ENCODE assay signal across 8 cellular contexts in the genomic region with DNA sequence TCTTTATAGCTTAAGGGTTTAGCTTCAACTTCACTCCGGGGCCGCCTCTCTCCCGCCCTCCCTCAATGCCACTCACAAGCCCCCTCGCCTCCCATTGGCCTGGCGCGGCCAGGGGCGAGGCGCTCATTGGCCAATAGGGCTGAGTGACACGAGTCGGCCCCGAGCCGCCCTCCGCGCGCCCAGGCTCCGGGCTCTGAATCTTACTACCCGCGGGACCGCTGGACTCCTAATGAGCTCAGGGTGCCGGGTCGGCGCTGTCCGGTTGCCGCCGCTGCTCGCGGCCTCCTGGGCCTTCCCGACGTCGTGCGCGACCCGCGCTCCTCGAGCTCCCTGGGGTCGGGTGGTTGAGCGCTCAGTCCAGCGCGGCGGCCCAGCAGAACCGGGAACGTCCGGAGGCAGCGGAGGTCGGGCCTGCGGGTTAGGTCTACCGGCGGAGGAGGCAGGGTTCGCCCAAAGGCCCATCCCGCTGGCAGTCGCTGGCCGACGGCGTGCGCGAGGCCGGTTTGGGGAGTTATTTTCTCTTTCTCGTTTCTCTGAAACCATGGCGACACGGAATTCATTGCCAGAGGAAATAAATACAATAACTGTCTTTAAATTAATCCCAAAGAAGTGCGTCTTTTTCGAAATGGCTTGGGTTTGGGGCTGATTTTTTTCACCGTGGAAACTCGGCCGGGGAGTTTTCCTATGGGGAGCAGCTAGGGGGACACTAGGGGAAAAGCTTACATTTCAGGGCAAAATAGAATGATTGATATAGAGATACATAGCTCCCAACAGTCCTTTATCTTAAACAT. TPM values are rescaled to one million over a fixed set of nuclear protein-coding genes. Genes with fewer than 3 reads are reported as not detected.
DNase-seq lines count a peak whose midpoint lies in the region; ATAC-seq and TF ChIP-seq lines count a peak whose summit lies in the region.

Gene SIM1 (minus strand): TSS at position 12 of the 791 bp plus-strand sequence. CDS start 1,453 bp downstream, outside the sequence.

- H3K36me3 ChIP-seq in iPS-15b (ENCODE audit: control insufficient read depth, insufficient read depth, low read length): no peaks in the 10 kb centered on the region

- H3K9ac ChIP-seq in iPS-15b (ENCODE audit: low read depth, low read length): no peak within 1 kb of the TSS

- H3K4me3 Mint-ChIP-seq in activated naive CD8-positive, alpha-beta T cell treated with anti-CD3 and anti-CD28 coated beads, Interleukin-2, amount 10 ng/mL, durations not matched to agents 7 days and 5 days: peak within 1 kb of the TSS; percentile 22
- H3K4me3 Mint-ChIP-seq in stimulated activated effector memory CD8-positive, alpha-beta T cell treated with anti-CD3 and anti-CD28 coated beads, Interleukin-12 subunit alpha, Interleukin-12 subunit beta, amount 100 ng/mL, for 72 hours: peak within 1 kb of the TSS; percentile 17

- TF ChIP-seq CTCF in AG10803 (conservative IDR thresholded peaks at IDR 0.05; ENCODE audit: low read length): peak; percentile 19

- ATAC-seq in GM18907 (IDR thresholded peaks at IDR 0.05; ENCODE audit: unreplicated experiment) (peak; percentile 86), HG03565 (IDR thresholded peaks at IDR 0.05; ENCODE audit: unreplicated experiment) (no peak)
- no peak for ATAC-seq in activated naive CD8-positive, alpha-beta T cell treated with anti-CD3 and anti-CD28 coated beads, Interleukin-2, amount 10 ng/mL, durations not matched to agents 7 days and 5 days (ENCODE audit: low read depth)
- ATAC-seq in stimulated activated effector memory CD8-positive, alpha-beta T cell treated with anti-CD3 and anti-CD28 coated beads, Interleukin-12 subunit alpha, Interleukin-12 subunit beta, amount 100 ng/mL, for 72 hours: peak; percentile 58

- H3K9me3 ChIP-seq in iPS-15b (ENCODE audit: control insufficient read depth, insufficient read depth, low read length): no peaks in the 10 kb centered on the region

- peaks cover 92% of the 10 kb centered on the region for H3K27me3 Mint-ChIP-seq in activated naive CD8-positive, alpha-beta T cell treated with anti-CD3 and anti-CD28 coated beads, Interleukin-2, amount 10 ng/mL, durations not matched to agents 7 days and 5 days

- peak within 1 kb of the TSS; percentile 48 for H3K27ac Mint-ChIP-seq in activated naive CD8-positive, alpha-beta T cell treated with anti-CD3 and anti-CD28 coated beads, Interleukin-2, amount 10 ng/mL, durations not matched to agents 7 days and 5 days
- H3K27ac Mint-ChIP-seq in stimulated activated effector memory CD8-positive, alpha-beta T cell treated with anti-CD3 and anti-CD28 coated beads, Interleukin-12 subunit alpha, Interleukin-12 subunit beta, amount 100 ng/mL, for 72 hours: no peak within 1 kb of the TSS

- DNase-seq in AG10803 (ENCODE audit: low read depth) (peak; percentile 94), HuH-7.5 (ENCODE audit: low spot score) (peak; percentile 71), NCI-H2081 (lab: John Stamatoyannopoulos, UW) (no peak)
- DNase-seq in activated naive CD8-positive, alpha-beta T cell treated with anti-CD3 and anti-CD28 coated beads, Interleukin-2, amount 10 ng/mL, durations not matched to agents 7 days and 5 days: peak; percentile 43
- no peak for DNase-seq in stimulated activated effector memory CD8-positive, alpha-beta T cell treated with anti-CD3 and anti-CD28 coated beads, Interleukin-12 subunit alpha, Interleukin-12 subunit beta, amount 100 ng/mL, for 72 hours (ENCODE audit: low spot score in 2 of 2)

- peaks cover 4% of the 10 kb centered on the region for H3K9me3 Mint-ChIP-seq in activated naive CD8-positive, alpha-beta T cell treated with anti-CD3 and anti-CD28 coated beads, Interleukin-2, amount 10 ng/mL, durations not matched to agents 7 days and 5 days
- H3K9me3 Mint-ChIP-seq in stimulated activated effector memory CD8-positive, alpha-beta T cell treated with anti-CD3 and anti-CD28 coated beads, Interleukin-12 subunit alpha, Interleukin-12 subunit beta, amount 100 ng/mL, for 72 hours: no peaks in the 10 kb centered on the region

- POLR2A ChIA-PET in activated naive CD8-positive, alpha-beta T cell treated with anti-CD3 and anti-CD28 coated beads, Interleukin-2, amount 10 ng/mL, durations not matched to agents 7 days and 5 days (lab: Charles Lee): no interaction called here

- peaks cover 4% of the 10 kb centered on the region for H3K4me1 ChIP-seq in iPS-15b (ENCODE audit: control insufficient read depth, insufficient read depth, low read length)

- H3K4me1 Mint-ChIP-seq in activated naive CD8-positive, alpha-beta T cell treated with anti-CD3 and anti-CD28 coated beads, Interleukin-2, amount 10 ng/mL, durations not matched to agents 7 days and 5 days: peaks cover 10% of the 10 kb centered on the region
- H3K4me1 Mint-ChIP-seq in stimulated activated effector memory CD8-positive, alpha-beta T cell treated with anti-CD3 and anti-CD28 coated beads, Interleukin-12 subunit alpha, Interleukin-12 subunit beta, amount 100 ng/mL, for 72 hours: peaks cover 26% of the 10 kb centered on the region

- H3K36me3 Mint-ChIP-seq in activated naive CD8-positive, alpha-beta T cell treated with anti-CD3 and anti-CD28 coated beads, Interleukin-2, amount 10 ng/mL, durations not matched to agents 7 days and 5 days: peaks cover 6% of the 10 kb centered on the region
- no peaks in the 10 kb centered on the region for H3K36me3 Mint-ChIP-seq in stimulated activated effector memory CD8-positive, alpha-beta T cell treated with anti-CD3 and anti-CD28 coated beads, Interleukin-12 subunit alpha, Interleukin-12 subunit beta, amount 100 ng/mL, for 72 hours

- H3K4me3 ChIP-seq in AG10803 (ENCODE audit: low read length) (peak within 1 kb of the TSS; percentile 84), iPS-15b (ENCODE audit: low read depth, low read length) (peak within 1 kb of the TSS; percentile 54)

- H3K27me3 ChIP-seq in iPS-15b (ENCODE audit: control insufficient read depth, insufficient read depth, low read length): peaks cover 99% of the 10 kb centered on the region

RNA-seq across cellular contexts. Expression of gene SIM1, which starts in this region (rescaled TPM):
- not detected for total RNA-seq in activated naive CD8-positive, alpha-beta T cell treated with anti-CD3 and anti-CD28 coated beads, Interleukin-2, amount 10 ng/mL, durations not matched to agents 7 days and 5 days

Comparison
In these comparisons a context has a peak if more than half of its experiments do, and no peak if none do; other contexts are left out.
1. Peak in DNase-seq in activated naive CD8-positive, alpha-beta T cell treated with anti-CD3 and anti-CD28 coated beads, Interleukin-2, amount 10 ng/mL, durations not matched to agents 7 days and 5 days; RNA of the gene not detected or under 1 TPM.
2. DNase-seq: peak in AG10803 (single experiment) and HuH-7.5 (single experiment); none in stimulated activated effector memory CD8-positive, alpha-beta T cell treated with anti-CD3 and anti-CD28 coated beads, Interleukin-12 subunit alpha, Interleukin-12 subunit beta, amount 100 ng/mL, for 72 hours (0 of 2) and NCI-H2081 (0 of 2).
3. ATAC-seq: peak in GM18907 (single experiment) and stimulated activated effector memory CD8-positive, alpha-beta T cell treated with anti-CD3 and anti-CD28 coated beads, Interleukin-12 subunit alpha, Interleukin-12 subunit beta, amount 100 ng/mL, for 72 hours (single experiment); none in activated naive CD8-positive, alpha-beta T cell treated with anti-CD3 and anti-CD28 coated beads, Interleukin-2, amount 10 ng/mL, durations not matched to agents 7 days and 5 days (single experiment) and HG03565 (single experiment).